ENCODE assay signal across 8 cellular contexts in genomic region chr20:4038047-4038459, GRCh38. TPM values are rescaled to one million over a fixed set of nuclear protein-coding genes. Genes with fewer than 3 reads are reported as not detected.
A peak's percentile ranks its signal among the peaks of the same experiment; 100 is the strongest.
DNase-seq lines count a peak whose midpoint lies in the region; ATAC-seq, FAIRE-seq and TF ChIP-seq lines count a peak whose summit lies in the region.

No MANE protein-coding gene starts in this region.

- peaks cover 4% of the 10 kb centered on the region; the same call in 1 of the 2 replicates for H3F3A ChIP-seq in DOHH2 (ENCODE audit: control insufficient read depth, insufficient read depth)

- H4K20me1 ChIP-seq in DOHH2 (ENCODE audit: control insufficient read depth, insufficient read depth, low read depth, low read length) (no peaks in the 10 kb centered on the region), GM12878 (ENCODE audit: control insufficient read depth, insufficient read depth) (no peaks in the 10 kb centered on the region)

- H3K36me3 ChIP-seq in DOHH2 (ENCODE audit: control insufficient read depth, low read length) (no peaks in the 10 kb centered on the region), GM12878 (ENCODE audit: control insufficient read depth in 2 of 2, insufficient read depth in 2 of 2, low read length in 1 of 2) (no peaks in the 10 kb centered on the region), right lobe of liver (no peaks in the 10 kb centered on the region)

- RAD21 ChIA-PET in GM12878 (lab: Charles Lee; ENCODE audit: unreplicated experiment): interaction anchor here (1.2 kb wide), 1 partner anchor 12 kb away, joined by 3 read pairs; no protein-coding TSS in a partner anchor

- CTCF ChIA-PET in GM12878 (lab: Yijun Ruan, JAX): interaction anchor here (0.9 to 1.2 kb wide), 2 partner anchors 16 to 26 kb away, joined by 3 to 4 read pairs; no protein-coding TSS in a partner anchor

- no peaks in the 10 kb centered on the region for H3K9me2 ChIP-seq in DOHH2 (replicated peaks; ENCODE audit: control insufficient read depth, low read length)

- H3K27me3 ChIP-seq in DOHH2 (ENCODE audit: control insufficient read depth, low read length) (no peaks in the 10 kb centered on the region), GM12878 (replicated peaks in 1 of 2; ENCODE audit: control insufficient read depth in 2 of 2, insufficient read depth in 2 of 2, low read length in 1 of 2) (no peaks in the 10 kb centered on the region), right lobe of liver (no peaks in the 10 kb centered on the region)

- TF ChIP-seq EP300 in Ishikawa (IDR thresholded peaks at IDR 0.05; ENCODE audit: borderline replicate concordance) (no peak), GM12878 (IDR thresholded peaks at IDR 0.05; ENCODE audit: borderline replicate concordance in 1 of 2, control insufficient read depth in 1 of 2, low read depth in 2 of 2, low read length in 2 of 2) (peak; percentile 63 to 75; a peak in 3 of 4 replicates)

- peak; percentile 76 for FAIRE-seq in GM12878 (lab: Jason Lieb, UNC)

- SMC1A ChIA-PET in GM12878 (lab: Charles Lee; ENCODE audit: uncharacterized antibody, unreplicated experiment): interaction anchor here (1.0 to 1.4 kb wide), 2 partner anchors 34 to 47 kb away, joined by 3 read pairs; no protein-coding TSS in a partner anchor

- H3K9ac ChIP-seq in GM12878 (ENCODE audit: control insufficient read depth, insufficient read depth, low read length): peak overlapping the region; percentile 62; the same call in 1 of the 2 replicates

- BruUV-seq in GM12878 (replicated peaks; lab: Mats Ljungman, UMichigan): no TSS peak

- POLR2A ChIA-PET in GM12878 (lab: Charles Lee): interaction anchor here (0.9 kb wide), 1 partner anchor 22 kb away, joined by 4 read pairs; no protein-coding TSS in a partner anchor

- DNase-seq in T-helper 9 cell: peak; percentile 59
- DNase-seq in GM12878 (ENCODE audit: low read depth, low spot score): peak; percentile 75
- peak; percentile 54 to 73 (median 62) for DNase-seq in right lobe of liver
- peak; percentile 68 for DNase-seq in stimulated activated CD8-positive, alpha-beta memory T cell treated with anti-CD3 and anti-CD28 coated beads, Interleukin-15, amount 100 ng/mL, for 48 hours (ENCODE audit: low read depth in 2 of 2)
- no peak for DNase-seq in cerebellar nuclear complex (lab: John Stamatoyannopoulos, UW)

- WGBS in GM12878 (ENCODE audit: insufficient coverage, insufficient replicate concordance, low lambda C conversion rate, missing lambda C conversion rate): 34% methylated on average over 8 of the region's 8 CpGs
- WGBS in right lobe of liver (ENCODE audit: insufficient coverage, low coverage, low lambda C conversion rate, missing lambda C conversion rate): 33% methylated on average over 8 of the region's 8 CpGs

- peak; percentile 98 for ATAC-seq in GM21528 (IDR thresholded peaks at IDR 0.05; ENCODE audit: low FRiP score, unreplicated experiment)
- peak; percentile 99 for ATAC-seq in GM12878
- peak; percentile 71 to 93 (median 83) for ATAC-seq in right lobe of liver

- peak overlapping the region; percentile 62 for H3K4me2 ChIP-seq in DOHH2 (ENCODE audit: low read length)
- peak overlapping the region; percentile 96 for H3K4me2 ChIP-seq in GM12878 (ENCODE audit: control insufficient read depth, insufficient read depth)

- H3K4me1 ChIP-seq in DOHH2 (ENCODE audit: control insufficient read depth, low read length) (peaks cover 26% of the 10 kb centered on the region), GM12878 (ENCODE audit: control insufficient read depth, insufficient read depth, low read length) (peaks cover 12% of the 10 kb centered on the region), right lobe of liver (no peaks in the 10 kb centered on the region)

- H3K79me2 ChIP-seq in DOHH2 (ENCODE audit: control insufficient read depth, low read length): no peaks in the 10 kb centered on the region
- H3K79me2 ChIP-seq in GM12878 (ENCODE audit: control insufficient read depth, insufficient read depth, low read length): no peaks in the 10 kb centered on the region

- H3K4me3 ChIP-seq in DOHH2 (ENCODE audit: low read length): peak overlapping the region; percentile 44
- H3K4me3 ChIP-seq in GM12878: 0 out of 2 replicates have a peak overlapping the region, but pooled peaks have one; percentile 20
- no peak overlapping the region for H3K4me3 ChIP-seq in right lobe of liver

- peak overlapping the region; percentile 13 for H3K27ac ChIP-seq in DOHH2 (ENCODE audit: low read depth, low read length)
- peak overlapping the region; percentile 79 for H3K27ac ChIP-seq in GM12878 (ENCODE audit: control insufficient read depth, insufficient read depth)
- H3K27ac ChIP-seq in right lobe of liver: no peak overlapping the region

- TF ChIP-seq POLR2A in GM12878 (IDR thresholded peaks at IDR 0.05; ENCODE audit: low read depth, low read length) (peak; percentile 86), right lobe of liver (IDR thresholded peaks at IDR 0.05) (no peak)

- intact Hi-C loops in GM12878 (cut with micrococcal nuclease; ENCODE audit: unreplicated experiment): no loop called here
- intact Hi-C loops in right lobe of liver (cut with DNase I): no loop called here

- TF ChIP-seq RAD21 in Ishikawa (IDR thresholded peaks at IDR 0.05; ENCODE audit: low read depth): no peak
- TF ChIP-seq RAD21 in GM12878 (IDR thresholded peaks at IDR 0.05; ENCODE audit: insufficient read depth, low read depth, low read length): no peak

- in situ Hi-C loops in GM12878 (cut with MboI): loop anchor here (5.0 kb wide), 1 partner anchor 1216 kb away; no protein-coding TSS in a partner anchor

- H3K9me3 ChIP-seq in DOHH2 (ENCODE audit: control insufficient read depth, insufficient read depth, low read length) (no peaks in the 10 kb centered on the region), GM12878 (replicated peaks; ENCODE audit: control insufficient read depth, insufficient read depth, low read length) (no peaks in the 10 kb centered on the region; the same call in 2 of the 3 replicates), right lobe of liver (no peaks in the 10 kb centered on the region)

- no peak for TF ChIP-seq CTCF in DOHH2 (IDR thresholded peaks at IDR 0.05; ENCODE audit: low read depth, low read length, poor library complexity, severe bottlenecking)
- no peak for TF ChIP-seq CTCF in GM12878 (IDR thresholded peaks at IDR 0.05 in 2 of 3, conservative IDR thresholded peaks at IDR 0.05 in 1 of 3; ENCODE audit: control insufficient read depth in 2 of 3, extremely low read depth in 1 of 3, insufficient read depth in 1 of 3, low read depth in 3 of 3, low read length in 3 of 3)
- no peak for TF ChIP-seq CTCF in right lobe of liver (IDR thresholded peaks at IDR 0.05)

- peak overlapping the region; percentile 98 for H2AFZ ChIP-seq in GM12878 (ENCODE audit: control insufficient read depth, low read depth, low read length)

TF ChIP-seq in Ishikawa, 13 proteins besides CTCF, POLR2A, EP300 and RAD21:
- TF ChIP-seq TEAD4 (IDR thresholded peaks at IDR 0.05) (0 out of 2 replicates have a peak, but pooled peaks have one; percentile 10), EGR1 (IDR thresholded peaks at IDR 0.05) (no peak), YY1 (IDR thresholded peaks at IDR 0.05; ENCODE audit: low read depth) (peak; percentile 62), FOXM1 (IDR thresholded peaks at IDR 0.05; ENCODE audit: borderline replicate concordance, low read depth) (no peak)

TF ChIP-seq in GM12878, 131 proteins besides CTCF, POLR2A, EP300 and RAD21 (continues in another document):
- TF ChIP-seq, protein P1, sequence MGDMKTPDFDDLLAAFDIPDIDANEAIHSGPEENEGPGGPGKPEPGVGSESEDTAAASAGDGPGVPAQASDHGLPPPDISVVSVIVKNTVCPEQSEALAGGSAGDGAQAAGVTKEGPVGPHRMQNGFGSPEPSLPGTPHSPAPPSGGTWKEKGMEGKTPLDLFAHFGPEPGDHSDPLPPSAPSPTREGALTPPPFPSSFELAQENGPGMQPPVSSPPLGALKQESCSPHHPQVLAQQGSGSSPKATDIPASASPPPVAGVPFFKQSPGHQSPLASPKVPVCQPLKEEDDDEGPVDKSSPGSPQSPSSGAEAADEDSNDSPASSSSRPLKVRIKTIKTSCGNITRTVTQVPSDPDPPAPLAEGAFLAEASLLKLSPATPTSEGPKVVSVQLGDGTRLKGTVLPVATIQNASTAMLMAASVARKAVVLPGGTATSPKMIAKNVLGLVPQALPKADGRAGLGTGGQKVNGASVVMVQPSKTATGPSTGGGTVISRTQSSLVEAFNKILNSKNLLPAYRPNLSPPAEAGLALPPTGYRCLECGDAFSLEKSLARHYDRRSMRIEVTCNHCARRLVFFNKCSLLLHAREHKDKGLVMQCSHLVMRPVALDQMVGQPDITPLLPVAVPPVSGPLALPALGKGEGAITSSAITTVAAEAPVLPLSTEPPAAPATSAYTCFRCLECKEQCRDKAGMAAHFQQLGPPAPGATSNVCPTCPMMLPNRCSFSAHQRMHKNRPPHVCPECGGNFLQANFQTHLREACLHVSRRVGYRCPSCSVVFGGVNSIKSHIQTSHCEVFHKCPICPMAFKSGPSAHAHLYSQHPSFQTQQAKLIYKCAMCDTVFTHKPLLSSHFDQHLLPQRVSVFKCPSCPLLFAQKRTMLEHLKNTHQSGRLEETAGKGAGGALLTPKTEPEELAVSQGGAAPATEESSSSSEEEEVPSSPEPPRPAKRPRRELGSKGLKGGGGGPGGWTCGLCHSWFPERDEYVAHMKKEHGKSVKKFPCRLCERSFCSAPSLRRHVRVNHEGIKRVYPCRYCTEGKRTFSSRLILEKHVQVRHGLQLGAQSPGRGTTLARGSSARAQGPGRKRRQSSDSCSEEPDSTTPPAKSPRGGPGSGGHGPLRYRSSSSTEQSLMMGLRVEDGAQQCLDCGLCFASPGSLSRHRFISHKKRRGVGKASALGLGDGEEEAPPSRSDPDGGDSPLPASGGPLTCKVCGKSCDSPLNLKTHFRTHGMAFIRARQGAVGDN (IDR thresholded peaks at IDR 0.05): peak; percentile 66; the same call in 1 of the 2 replicates
- TF ChIP-seq GATAD2B (conservative IDR thresholded peaks at IDR 0.05; ENCODE audit: low read depth): 0 out of 2 replicates have a peak, but pooled peaks have one; percentile 40

RNA-seq across cellular contexts. Expression of gene RNF24, which starts 22.7 kb away (rescaled TPM):
- 15.1 and 15.9 TPM in 2 replicates for total RNA-seq in GM12878 (2013; cell fraction: nucleolus; rRNA removed)
- total RNA-seq in GM12878 (2014; rRNA removed): 2.0 and 2.1 TPM in 2 replicates
- 1.5 TPM in 2 replicates for total RNA-seq in GM12878 (2014; rRNA removed; fragmentation: Illumina TruSeq; extraction: Trizol)
- total RNA-seq in GM12878 (2021): 4.9 and 5.4 TPM in 2 replicates
- polyA plus RNA-seq in GM12878 (2011; ENCODE audit: low read depth): 3.3 TPM
- polyA plus RNA-seq in GM12878 (2011; rRNA removed): 1.7 and 2.3 TPM in 2 replicates
- polyA plus RNA-seq in GM12878 (2011; cell fraction: cytosol; rRNA removed): 1.6 and 2.8 TPM in 2 replicates
- 2.3 and 2.6 TPM in 2 replicates for polyA plus RNA-seq in GM12878 (2011; cell fraction: nucleus; rRNA removed)
- polyA plus RNA-seq in GM12878 (2012): 4.2 and 4.8 TPM in 2 replicates
- polyA plus RNA-seq in GM12878 (2014; fragmentation: Illumina TruSeq; extraction: Trizol): 2.2 and 2.7 TPM in 2 replicates
- polyA plus RNA-seq in GM12878 (2014; fragmentation: Nextera tagmentation; extraction: Ambion mirVana): 1 to 10 TPM; 1.4 to 1.7 TPM
- polyA plus RNA-seq in GM12878 (2014; rRNA removed): 1.5 and 2.6 TPM in 2 replicates
- 1 to 10 TPM; 4.2 to 4.3 TPM for polyA plus RNA-seq in GM12878 (2016; fragmentation: Nextera tagmentation; extraction: Ambion mirVana)
- polyA minus RNA-seq in GM12878 (2011; rRNA and poly(A)+ RNA removed): 1.5 and 1.9 TPM in 2 replicates
- polyA minus RNA-seq in GM12878 (2011; cell fraction: cytosol; rRNA and poly(A)+ RNA removed): 0.94 and 1.5 TPM in 2 replicates
- polyA minus RNA-seq in GM12878 (2011; cell fraction: nucleus; rRNA and poly(A)+ RNA removed): 1.1 TPM in 2 replicates
- 1 to 10 TPM; 1.1 to 8.7 (median 2.2) TPM for total RNA-seq in right lobe of liver

Comparison
In these comparisons a context has a peak if more than half of its experiments do, and no peak if none do; other contexts are left out.
1. H3K27ac ChIP-seq: peak in DOHH2 (single experiment) and GM12878 (single experiment); none in right lobe of liver (0 of 3).
2. H3K4me3 ChIP-seq: peak in DOHH2 (single experiment) and GM12878 (single experiment); none in right lobe of liver (0 of 3).
3. DNase-seq: peak in T-helper 9 cell (single experiment), GM12878 (single experiment), right lobe of liver (3 of 3) and stimulated activated CD8-positive, alpha-beta memory T cell treated with anti-CD3 and anti-CD28 coated beads, Interleukin-15, amount 100 ng/mL, for 48 hours (2 of 2); none in cerebellar nuclear complex (0 of 2).
4. Peak in every context shown above with its lines, with median percentiles within 50 percentile points of each other: ATAC-seq.